1 cellular context compared by ENCODE assay signal in genomic region chr10:100998183-100998990, GRCh38.
A peak's percentile ranks its signal among the peaks of the same experiment; 100 is the strongest.
TF ChIP-seq lines count a peak whose summit lies in the region.

No MANE protein-coding gene starts in this region.

TF ChIP-seq in PFSK-1, 5 proteins besides CTCF, POLR2A, EP300 and RAD21:
- TF ChIP-seq TAF1 (IDR thresholded peaks at IDR 0.05; ENCODE audit: borderline replicate concordance, insufficient read depth, low read length) (0 out of 2 replicates have a peak, but pooled peaks have one; percentile 27), POLR2AphosphoS5 (IDR thresholded peaks at IDR 0.05; ENCODE audit: low read depth, low read length) (no peak), SIN3A (IDR thresholded peaks at IDR 0.05; ENCODE audit: borderline replicate concordance, insufficient read depth, low read length) (0 out of 2 replicates have a peak, but pooled peaks have one; percentile 18)
TF ChIP-seq in PFSK-1: peak in this region for 2.
